In the genomic region with DNA sequence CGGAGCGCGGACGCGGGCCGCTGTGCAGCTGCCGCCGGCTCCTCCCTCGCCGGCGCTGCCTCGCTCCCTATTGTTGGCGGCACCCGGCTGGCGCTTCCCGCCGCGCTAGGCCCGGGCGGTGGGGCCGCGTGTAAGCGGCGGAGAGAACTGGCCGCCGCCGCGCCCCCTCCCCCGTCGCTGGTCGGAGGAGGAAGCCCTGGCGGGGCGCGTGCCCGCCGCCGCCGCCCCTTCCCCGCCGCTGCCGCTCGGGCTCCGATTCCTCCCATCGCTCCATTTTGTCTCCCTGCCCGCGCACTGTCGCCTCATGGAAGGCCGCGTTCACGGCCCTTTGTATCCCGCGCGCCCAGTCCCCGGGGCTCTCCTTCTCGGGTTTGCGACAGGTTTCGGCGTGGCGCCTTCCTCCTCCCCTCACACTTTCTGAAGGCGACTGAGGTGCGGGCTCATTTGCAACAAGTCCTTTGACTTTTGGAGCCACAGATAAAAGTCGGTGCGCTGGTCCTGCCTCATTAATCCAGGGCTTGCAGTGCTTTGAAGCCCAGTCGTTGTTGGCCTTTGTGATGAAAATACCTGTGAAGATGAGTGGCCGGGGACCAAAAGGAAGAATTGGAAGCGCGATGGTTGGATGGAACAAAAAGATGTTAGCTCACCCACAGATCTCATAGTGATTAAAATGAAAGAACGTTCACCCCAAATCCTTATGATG, we compare ENCODE assay signal across 8 cellular contexts. TPM values are rescaled to one million over a fixed set of nuclear protein-coding genes. Genes with fewer than 3 reads are reported as not detected.
DNase-seq lines count a peak whose midpoint lies in the region; ATAC-seq, FAIRE-seq and TF ChIP-seq lines count a peak whose summit lies in the region.

No MANE protein-coding gene starts in this region.

- no peaks in the 10 kb centered on the region for H3K9me3 ChIP-seq in CD4-positive, CD25-positive, alpha-beta regulatory T cell (ENCODE audit: control insufficient read depth in 2 of 2, low read length in 2 of 2)
- no peaks in the 10 kb centered on the region for H3K9me3 ChIP-seq in SJCRH30 (replicated peaks)
- H3K9me3 ChIP-seq in cardiac muscle cell (ENCODE audit: low read depth) = no peaks in the 10 kb centered on the region
- H3K9me3 ChIP-seq in pancreas = no peaks in the 10 kb centered on the region
- H3K9me3 ChIP-seq in upper lobe of left lung = no peaks in the 10 kb centered on the region

- no peaks in the 10 kb centered on the region for H3K27me3 ChIP-seq in CD4-positive, CD25-positive, alpha-beta regulatory T cell (ENCODE audit: control insufficient read depth, insufficient read depth, low read length)
- no peaks in the 10 kb centered on the region for H3K27me3 ChIP-seq in SJCRH30
- H3K27me3 ChIP-seq in cardiac muscle cell = no peaks in the 10 kb centered on the region
- no peaks in the 10 kb centered on the region for H3K27me3 ChIP-seq in pancreas
- no peaks in the 10 kb centered on the region for H3K27me3 ChIP-seq in upper lobe of left lung

- H3K4me3 Mint-ChIP-seq in CD4-positive, CD25-positive, alpha-beta regulatory T cell = peak overlapping the region; percentile 91 to 100 (median 98)
- H3K4me3 Mint-ChIP-seq in activated naive CD8-positive, alpha-beta T cell = peak overlapping the region; percentile 100

- ATAC-seq in CD4-positive, CD25-positive, alpha-beta regulatory T cell (ENCODE audit: low read depth in 2 of 2) = peak; percentile 25 to 26
- ATAC-seq in GM19351 (IDR thresholded peaks at IDR 0.05; ENCODE audit: unreplicated experiment) (peak; percentile 18), HG03457 (IDR thresholded peaks at IDR 0.05; ENCODE audit: unreplicated experiment) (peak; percentile 20), pancreas (peak; percentile 41 to 72 (median 54)), upper lobe of left lung (ENCODE audit: low FRiP score in 2 of 2) (peak; percentile 52 to 73)

- TF ChIP-seq CTCF in cardiac muscle cell (IDR thresholded peaks at IDR 0.05; ENCODE audit: low read depth, low read length) (no peak), pancreas (IDR thresholded peaks at IDR 0.05) (no peak), upper lobe of left lung (IDR thresholded peaks at IDR 0.05) (peak in 1 of 6 experiments; percentile 4)

- peaks cover 17 to 59% (median 44%) of the 10 kb centered on the region in 4 donors for H3K4me1 Mint-ChIP-seq in CD4-positive, CD25-positive, alpha-beta regulatory T cell
- peaks cover 54% of the 10 kb centered on the region for H3K4me1 Mint-ChIP-seq in activated naive CD8-positive, alpha-beta T cell (ENCODE audit: low read depth)

- WGBS in pancreas, 2 donors = 1% methylated on average over 36 to 68 of the region's 68 CpGs
- WGBS in upper lobe of left lung, 2 donors = 0 to 1% methylated on average over 11 to 47 of the region's 68 CpGs

- H3K27ac ChIP-seq in CD4-positive, CD25-positive, alpha-beta regulatory T cell (ENCODE audit: insufficient read depth, low read length, poor library complexity, severe bottlenecking) = peak overlapping the region; percentile 89
- H3K27ac ChIP-seq in SJCRH30 = peak overlapping the region; percentile 80
- H3K27ac ChIP-seq in cardiac muscle cell = peak overlapping the region; percentile 95
- peak overlapping the region; percentile 82 to 95 (median 90) for H3K27ac ChIP-seq in pancreas
- H3K27ac ChIP-seq in upper lobe of left lung = peak overlapping the region; percentile 89 to 97 (median 94)

- peak overlapping the region; percentile 96 to 99 (median 97) for H3K27ac Mint-ChIP-seq in CD4-positive, CD25-positive, alpha-beta regulatory T cell
- H3K27ac Mint-ChIP-seq in activated naive CD8-positive, alpha-beta T cell = peak overlapping the region; percentile 100

- intact Hi-C loops in pancreas (cut with DNase I) = no loop called here

- FAIRE-seq in pancreas (lab: Jason Lieb, UNC) = no peak

- H3K9me3 Mint-ChIP-seq in CD4-positive, CD25-positive, alpha-beta regulatory T cell = no peaks in the 10 kb centered on the region
- H3K9me3 Mint-ChIP-seq in activated naive CD8-positive, alpha-beta T cell (ENCODE audit: low read depth) = no peaks in the 10 kb centered on the region

- TF ChIP-seq EP300 in upper lobe of left lung (IDR thresholded peaks at IDR 0.05) = no peak

- H3K36me3 Mint-ChIP-seq in CD4-positive, CD25-positive, alpha-beta regulatory T cell = peaks cover 4% of the 10 kb centered on the region
- peaks cover 5% of the 10 kb centered on the region for H3K36me3 Mint-ChIP-seq in activated naive CD8-positive, alpha-beta T cell

- no peak for TF ChIP-seq POLR2A in upper lobe of left lung (IDR thresholded peaks at IDR 0.05)

- peak; percentile 38 to 58 (median 54) for DNase-seq in CD4-positive, CD25-positive, alpha-beta regulatory T cell
- peak; percentile 36 to 55 for DNase-seq in SJCRH30
- DNase-seq in cardiac muscle cell (ENCODE audit: low read depth in 1 of 2, low spot score in 1 of 2) = peak; percentile 47 to 68
- DNase-seq in pancreas = peak; percentile 41 to 78 (median 54)
- DNase-seq in upper lobe of left lung = peak; percentile 40 to 93

- peaks cover 6% of the 10 kb centered on the region for H3K36me3 ChIP-seq in CD4-positive, CD25-positive, alpha-beta regulatory T cell (ENCODE audit: control insufficient read depth, insufficient read depth, low read length)
- H3K36me3 ChIP-seq in SJCRH30 (peaks cover 24% of the 10 kb centered on the region), cardiac muscle cell (no peaks in the 10 kb centered on the region), pancreas (no peaks in the 10 kb centered on the region), upper lobe of left lung (no peaks in the 10 kb centered on the region)

- H3K27me3 Mint-ChIP-seq in CD4-positive, CD25-positive, alpha-beta regulatory T cell = peaks cover 6% of the 10 kb centered on the region
- H3K27me3 Mint-ChIP-seq in activated naive CD8-positive, alpha-beta T cell = no peaks in the 10 kb centered on the region

- peak overlapping the region; percentile 85 for H3K4me3 ChIP-seq in CD4-positive, CD25-positive, alpha-beta regulatory T cell (ENCODE audit: low read depth, low read length)
- H3K4me3 ChIP-seq in SJCRH30 = peak overlapping the region; percentile 97
- peak overlapping the region; percentile 86 for H3K4me3 ChIP-seq in cardiac muscle cell
- peak overlapping the region; percentile 60 to 96 (median 83) for H3K4me3 ChIP-seq in pancreas
- peak overlapping the region; percentile 46 to 92 (median 80) for H3K4me3 ChIP-seq in upper lobe of left lung

- H3K4me1 ChIP-seq in CD4-positive, CD25-positive, alpha-beta regulatory T cell (ENCODE audit: control insufficient read depth, insufficient read depth, low read length, poor library complexity, severe bottlenecking) = peaks cover 51% of the 10 kb centered on the region
- H3K4me1 ChIP-seq in SJCRH30 (peaks cover 13% of the 10 kb centered on the region), cardiac muscle cell (ENCODE audit: low read depth) (peaks cover 25% of the 10 kb centered on the region), pancreas (peaks cover 6 to 26% (median 22%) of the 10 kb centered on the region in 3 donors), upper lobe of left lung (peaks cover 32 to 42% (median 37%) of the 10 kb centered on the region in 4 donors)

RNA-seq across cellular contexts. Expression of gene CPSF6, which starts 0.7 kb away (rescaled TPM):
- total RNA-seq in CD4-positive, CD25-positive, alpha-beta regulatory T cell = 88.3 TPM
- polyA plus RNA-seq in CD4-positive, CD25-positive, alpha-beta regulatory T cell = 10 to 100 TPM; 49.6 to 61.0 (median 55.6) TPM
- 92.9 and 123 TPM in 2 replicates for total RNA-seq in SJCRH30 (2014; rRNA removed; shearing (Covaris generic))
- total RNA-seq in cardiac muscle cell (30.8 and 51.5 TPM in 2 replicates), pancreas (10 to 100 TPM; 20.4 to 34.2 (median 28.8) TPM), upper lobe of left lung (10 to 100 TPM; 22.9 to 57.1 (median 48.2) TPM)
- polyA plus RNA-seq in cardiac muscle cell (88.1 and 93.2 TPM in 2 replicates), pancreas (10 to 100 TPM; 14.1 to 17.8 TPM)

Comparison
In these comparisons a context has a peak if more than half of its experiments do, and no peak if none do; other contexts are left out.
1. Peak in every context shown above with its lines: DNase-seq, ATAC-seq, H3K4me3 ChIP-seq and H3K27ac ChIP-seq.